8 cellular contexts compared by ENCODE assay signal in genomic region chr1:230073371-230074035, GRCh38. TPM values are rescaled to one million over a fixed set of nuclear protein-coding genes. Genes with fewer than 3 reads are reported as not detected.
DNase-seq lines count a peak whose midpoint lies in the region; ATAC-seq and TF ChIP-seq lines count a peak whose summit lies in the region.

No MANE protein-coding gene starts in this region.

- H3K4me1 ChIP-seq in Loucy (ENCODE audit: insufficient read depth, low read length, poor library complexity, severe bottlenecking), result peaks cover 74% of the 10 kb centered on the region

- H3K4me3 ChIP-seq in Loucy (ENCODE audit: low read length, poor library complexity, severe bottlenecking), result peak overlapping the region; percentile 83
- H3K4me3 ChIP-seq in choroid plexus epithelial cell (ENCODE audit: low read depth, low read length), result no peak overlapping the region

- no peak overlapping the region for H3K27ac Mint-ChIP-seq in neural crest cell (ENCODE audit: unreplicated experiment)

- H3K79me2 ChIP-seq in Loucy (ENCODE audit: insufficient read depth, low read length), result peaks cover 100% of the 10 kb centered on the region

- H4K20me1 ChIP-seq in Loucy (ENCODE audit: insufficient read depth, low read length, poor library complexity, severe bottlenecking), result peaks cover 97% of the 10 kb centered on the region

- peak overlapping the region; percentile 92 for H3K4me2 ChIP-seq in Loucy (ENCODE audit: low read depth, low read length, poor library complexity, severe bottlenecking)

- no peaks in the 10 kb centered on the region for H3K27me3 ChIP-seq in Loucy (ENCODE audit: insufficient read depth, low read length, poor library complexity, severe bottlenecking)

- no peak for TF ChIP-seq CTCF in Loucy (conservative IDR thresholded peaks at IDR 0.05; ENCODE audit: low read length)
- TF ChIP-seq CTCF in choroid plexus epithelial cell (conservative IDR thresholded peaks at IDR 0.05; ENCODE audit: low read depth, low read length), result no peak
- no peak for TF ChIP-seq CTCF in neural crest cell (conservative IDR thresholded peaks at IDR 0.05)
- no peak for TF ChIP-seq CTCF in omental fat pad (IDR thresholded peaks at IDR 0.05)

- H2AFZ ChIP-seq in Loucy (ENCODE audit: low read length), result no peak overlapping the region

- no peaks in the 10 kb centered on the region for H3K9me3 Mint-ChIP-seq in neural crest cell

- H3K27me3 Mint-ChIP-seq in neural crest cell (ENCODE audit: low read depth), result no peaks in the 10 kb centered on the region

- H3K9me3 ChIP-seq in Loucy (ENCODE audit: insufficient read depth, low read depth, low read length), result no peaks in the 10 kb centered on the region

- H3K9me2 ChIP-seq in Loucy (replicated peaks; ENCODE audit: low read depth, low read length), result no peaks in the 10 kb centered on the region

- peaks cover 26% of the 10 kb centered on the region; the same call in 1 of the 2 replicates for H3K36me3 ChIP-seq in Loucy (ENCODE audit: insufficient read depth, low read length)

- peak overlapping the region; percentile 24 for H3K4me3 Mint-ChIP-seq in neural crest cell

- H3F3A ChIP-seq in Loucy (ENCODE audit: low read depth), result no peaks in the 10 kb centered on the region

- H3K4me1 Mint-ChIP-seq in neural crest cell, result peaks cover 53% of the 10 kb centered on the region

- peak in 10 of 14 donors; percentile 8 to 56 (median 32) for DNase-seq in C1 segment of cervical spinal cord (lab: John Stamatoyannopoulos, UW)
- DNase-seq in choroid plexus epithelial cell (ENCODE audit: low read depth), result peak; percentile 62
- DNase-seq in neural crest cell (ENCODE audit: low read depth, low spot score), result no peak
- no peak for DNase-seq in NCI-H1105 treated with DMSO at 0.1 percent for 48 hours (lab: John Stamatoyannopoulos, UW)
- DNase-seq in omental fat pad (ENCODE audit: low spot score), result no peak
- no peak for DNase-seq in NCI-H446 (lab: John Stamatoyannopoulos, UW)
- no peak for DNase-seq in NCI-H1417 treated with DMSO at 0.1 percent for 48 hours (lab: John Stamatoyannopoulos, UW)

- ATAC-seq in omental fat pad (ENCODE audit: low FRiP score), result no peak

- H3K9ac ChIP-seq in Loucy (ENCODE audit: low read depth, low read length, poor library complexity, severe bottlenecking), result peak overlapping the region; percentile 36

- H3K36me3 Mint-ChIP-seq in neural crest cell (ENCODE audit: low read depth), result no peaks in the 10 kb centered on the region

RNA-seq across cellular contexts. Expression of gene GALNT2, which starts 6.5 kb away (rescaled TPM):
- 57.1 and 58.0 TPM in 2 replicates for total RNA-seq in neural crest cell
- 10 to 100 TPM; 50.7 to 85.0 (median 71.8) TPM for total RNA-seq in omental fat pad

Comparison
In these comparisons a context has a peak if more than half of its experiments do, and no peak if none do; other contexts are left out.
1. DNase-seq: peak in C1 segment of cervical spinal cord (10 of 14) and choroid plexus epithelial cell (single experiment); none in neural crest cell (single experiment), NCI-H1105 treated with DMSO at 0.1 percent for 48 hours (single experiment), omental fat pad (single experiment), NCI-H446 (0 of 2) and NCI-H1417 treated with DMSO at 0.1 percent for 48 hours (single experiment).